8 cellular contexts compared by ENCODE assay signal in genomic region chr15:63048986-63049665, GRCh38. TPM values are rescaled to one million over a fixed set of nuclear protein-coding genes. Genes with fewer than 3 reads are reported as not detected.
A peak's percentile ranks its signal among the peaks of the same experiment; 100 is the strongest.
DNase-seq lines count a peak whose midpoint lies in the region; ATAC-seq and TF ChIP-seq lines count a peak whose summit lies in the region.

No MANE protein-coding gene starts in this region.

- intact Hi-C loops in Caco-2 (cut with micrococcal nuclease; ENCODE audit: unreplicated experiment) (loop anchor here (1.0 to 10.0 kb wide), 2 partner anchors 44 to 356 kb away; no protein-coding TSS in a partner anchor), ascending aorta (cut with DNase I) (loop anchor here (1.0 to 10.0 kb wide), 4 partner anchors 44 to 654 kb away; partner anchors contain the start of genes APH1B and TLN2), right cardiac atrium (cut with DNase I) (loop anchor here (5.0 to 10.0 kb wide), 4 partner anchors 43 to 264 kb away; no protein-coding TSS in a partner anchor)

- peaks cover 71% of the 10 kb centered on the region for H3K4me1 ChIP-seq in Caco-2
- peaks cover 19 to 56% of the 10 kb centered on the region in 2 donors for H3K4me1 ChIP-seq in ascending aorta
- H3K4me1 ChIP-seq in right cardiac atrium (ENCODE audit: control insufficient read depth, insufficient read depth, low read length), result peaks cover 12% of the 10 kb centered on the region

- H3K27me3 ChIP-seq in Caco-2 (replicated peaks; ENCODE audit: control insufficient read depth, insufficient read depth, low read length), result no peaks in the 10 kb centered on the region
- no peaks in the 10 kb centered on the region for H3K27me3 ChIP-seq in ascending aorta
- H3K27me3 ChIP-seq in right cardiac atrium (ENCODE audit: control insufficient read depth, insufficient read depth), result no peaks in the 10 kb centered on the region

- H3K27ac Mint-ChIP-seq in Caco-2 (ENCODE audit: unreplicated experiment), result peak overlapping the region; percentile 90

- 3% methylated on average over 26 of the region's 26 CpGs for WGBS in right cardiac atrium

- H3K27ac ChIP-seq in ascending aorta (peak overlapping the region; percentile 86 to 98), right cardiac atrium (ENCODE audit: low read length) (peak overlapping the region; percentile 74)

- H3K9me3 ChIP-seq in Caco-2 (no peaks in the 10 kb centered on the region), ascending aorta (no peaks in the 10 kb centered on the region), right cardiac atrium (ENCODE audit: control insufficient read depth, low read length) (no peaks in the 10 kb centered on the region)

- ATAC-seq in HG03354 (IDR thresholded peaks at IDR 0.05; ENCODE audit: poor library complexity, severe bottlenecking, unreplicated experiment) (peak; percentile 21), right cardiac atrium (peak; percentile 5 to 14), GM21717 (IDR thresholded peaks at IDR 0.05; ENCODE audit: unreplicated experiment) (no peak)

- no TSS peak for BruUV-seq in Caco-2 (replicated peaks; lab: Mats Ljungman, UMichigan)

- H3K4me3 Mint-ChIP-seq in Caco-2 (ENCODE audit: unreplicated experiment), result peak overlapping the region; percentile 90

- no peak for TF ChIP-seq CTCF in Caco-2 (IDR thresholded peaks at IDR 0.05; ENCODE audit: insufficient read depth in 1 of 2, low read depth in 1 of 2, low read length in 1 of 2, severe bottlenecking in 1 of 2, unreplicated experiment in 1 of 2)
- no peak for TF ChIP-seq CTCF in ascending aorta (IDR thresholded peaks at IDR 0.05)

- H3K36me3 ChIP-seq in Caco-2 (ENCODE audit: control insufficient read depth, insufficient read depth, low read length) (no peaks in the 10 kb centered on the region), ascending aorta (peaks cover 12 to 28% of the 10 kb centered on the region in 2 donors)

- POLR2A ChIA-PET in Caco-2 (lab: Charles Lee), result interaction anchor here (2.1 kb wide), 1 partner anchor 45 kb away, joined by 9 read pairs; no protein-coding TSS in a partner anchor

- peak overlapping the region; percentile 81 for H3K4me3 ChIP-seq in Caco-2 (ENCODE audit: low read depth, low read length)
- peak overlapping the region; percentile 76 to 85 for H3K4me3 ChIP-seq in ascending aorta
- H3K4me3 ChIP-seq in right cardiac atrium (ENCODE audit: low read length), result peak overlapping the region; percentile 86

- H3K4me1 Mint-ChIP-seq in Caco-2 (ENCODE audit: low read depth, unreplicated experiment), result peaks cover 65% of the 10 kb centered on the region

- DNase-seq in Caco-2 (peak; percentile 54 to 55), SK-N-DZ (ENCODE audit: low spot score) (peak; percentile 51), ascending aorta (ENCODE audit: low spot score in 2 of 2) (no peak), right cardiac atrium (peak; percentile 53 to 86 (median 83)), putamen (ENCODE audit: low spot score) (peak; percentile 61), KG1 (lab: John Stamatoyannopoulos, UW) (no peak)

- peaks cover 100% of the 10 kb centered on the region for H3K36me3 Mint-ChIP-seq in Caco-2 (ENCODE audit: insufficient read depth, unreplicated experiment)

- H3K9me3 Mint-ChIP-seq in Caco-2 (ENCODE audit: unreplicated experiment), result no peaks in the 10 kb centered on the region

- CTCF ChIA-PET in Caco-2 (lab: Charles Lee), result interaction anchor here (0.6 to 2.2 kb wide), 19 partner anchors 8 to 307 kb away, joined by 3 to 17 read pairs (median 4); no protein-coding TSS in a partner anchor

- no peaks in the 10 kb centered on the region for H3K27me3 Mint-ChIP-seq in Caco-2 (ENCODE audit: insufficient read depth, unreplicated experiment)

RNA-seq across cellular contexts. Expression of gene TPM1, which starts 6.6 kb away (rescaled TPM):
- 193 and 209 TPM in 2 replicates for total RNA-seq in Caco-2 (2022)
- polyA plus RNA-seq in SK-N-DZ (2014; cell fraction: cytosol; rRNA removed), result 151 and 160 TPM in 2 replicates
- 148 and 158 TPM in 2 replicates for polyA plus RNA-seq in SK-N-DZ (2014; cell fraction: nucleus; rRNA removed)
- total RNA-seq in ascending aorta, result 813 TPM
- 1,000 to 10,000 TPM; 6,360 to 7,970 (median 7,200) TPM for total RNA-seq in right cardiac atrium
- polyA plus RNA-seq in right cardiac atrium, result 10,076 TPM

Comparison
In these comparisons a context has a peak if more than half of its experiments do, and no peak if none do; other contexts are left out.
1. DNase-seq: peak in Caco-2 (2 of 2), SK-N-DZ (single experiment), right cardiac atrium (3 of 3) and putamen (single experiment); none in ascending aorta (0 of 2) and KG1 (single experiment).
2. Peak in every context shown above with its lines, with median percentiles within 50 percentile points of each other: H3K4me3 ChIP-seq.